In genomic region chr16:16570874-16571273, GRCh38 we compare ENCODE assay signal across 2 cellular contexts.
DNase-seq lines count a peak whose midpoint lies in the region; TF ChIP-seq lines count a peak whose summit lies in the region.
"Not testable (repeated sequence)": the region's sequence is repeated elsewhere in the genome, so short reads cannot be mapped to it uniquely, and the experiment has no call there.

No MANE protein-coding gene starts in this region.

- H3K4me3 ChIP-seq in HEK293 (ENCODE audit: low read depth, low read length): not testable (repeated sequence)

- not testable (repeated sequence) for H3K9me3 ChIP-seq in HEK293 (ENCODE audit: control insufficient read depth, insufficient read depth, low read depth, low read length)

- CTCF ChIA-PET in HEK293 (lab: Yijun Ruan, JAX): not testable (repeated sequence)

- H3K36me3 ChIP-seq in HEK293 (ENCODE audit: control insufficient read depth in 2 of 2, insufficient read depth in 1 of 2, low read length in 2 of 2): not testable (repeated sequence)

- H3K4me1 ChIP-seq in HEK293 (ENCODE audit: control insufficient read depth, insufficient read depth, low read length): not testable (repeated sequence)

- peak; percentile 33 for DNase-seq in NOMO-1 treated with DMSO at 0.1 percent for 48 hours (lab: John Stamatoyannopoulos, UW; ENCODE audit: unreplicated experiment)

- not testable (repeated sequence) for TF ChIP-seq CTCF in HEK293 (tag by site-specific recombination; IDR thresholded peaks at IDR 0.05)

- POLR2A ChIA-PET in HEK293 (lab: Yijun Ruan, JAX): not testable (repeated sequence)

- not testable (repeated sequence) for H3K27ac ChIP-seq in HEK293 (ENCODE audit: extremely low read depth, low read depth, low read length)

TF ChIP-seq in HEK293, 187 proteins besides CTCF, POLR2A, EP300 and RAD21:
- TF ChIP-seq ZNF529 (tag by site-specific recombination; IDR thresholded peaks at IDR 0.05; ENCODE audit: insufficient replicate concordance): peak; percentile 94
